ENCODE assay signal across 17 cellular contexts in genomic region chr14:85907536-85907935, GRCh38.
DNase-seq lines count a peak whose midpoint lies in the region; ATAC-seq and TF ChIP-seq lines count a peak whose summit lies in the region.
"Had no signal": no experiment of that assay in that cellular context is flagged by ENCODE, and none has a peak within 500 bp of the region (broad histone marks: within the 10 kb centered on the region; RNA-seq: fewer than 3 reads in every experiment).

No MANE protein-coding gene starts in this region.

- no peak overlapping the region for H3K27ac Mint-ChIP-seq in endodermal cell
- no peak overlapping the region for H3K27ac Mint-ChIP-seq in neural progenitor cell
- H3K27ac Mint-ChIP-seq in activated CD8-positive, alpha-beta T cell treated with anti-CD3 and anti-CD28 coated beads, Interleukin-2, amount 10 ng/mL, durations not matched to agents 7 days and 5 days, result no peak overlapping the region
- H3K27ac Mint-ChIP-seq: B cell; CD8-positive, alpha-beta T cell had no signal

- H3F3A ChIP-seq in neural progenitor cell (ENCODE audit: low read depth), result no peaks in the 10 kb centered on the region

- no peak for ATAC-seq in esophagus mucosa
- ATAC-seq in activated CD8-positive, alpha-beta T cell treated with anti-CD3 and anti-CD28 coated beads, Interleukin-2, amount 10 ng/mL, durations not matched to agents 7 days and 5 days, result no peak
- ATAC-seq: CD8-positive, alpha-beta T cell had no signal

- H3K36me3 ChIP-seq in NT2/D1 (ENCODE audit: insufficient read depth, insufficient read length, low read length) (no peaks in the 10 kb centered on the region), endodermal cell (ENCODE audit: control insufficient read depth, insufficient read depth, low read length) (no peaks in the 10 kb centered on the region), neural progenitor cell (no peaks in the 10 kb centered on the region)
- H3K36me3 ChIP-seq: BLaER1 treated with 17β-estradiol and CSF1 and Interleukin-3, amounts not matched to agents 10 nM and 100 nM had no signal

- H3K4me3 ChIP-seq in NT2/D1 (ENCODE audit: insufficient read length, low read depth) (no peak overlapping the region), endodermal cell (ENCODE audit: low read length) (no peak overlapping the region), neural progenitor cell (no peak overlapping the region)
- H3K4me3 ChIP-seq: BLaER1 treated with 17β-estradiol and CSF1 and Interleukin-3, amounts not matched to agents 10 nM and 100 nM had no signal

- intact Hi-C loops in posterior cingulate gyrus (cut with DNase I), result no loop called here

- H3K9ac ChIP-seq in NT2/D1 (ENCODE audit: insufficient read length, low read depth) (no peak overlapping the region), endodermal cell (ENCODE audit: extremely low read depth, low read length, poor library complexity, severe bottlenecking) (no peak overlapping the region), neural progenitor cell (no peak overlapping the region)
- H3K9ac ChIP-seq: BLaER1 treated with 17β-estradiol and CSF1 and Interleukin-3, amounts not matched to agents 10 nM and 100 nM had no signal

- H4K20me1 ChIP-seq in neural progenitor cell (ENCODE audit: low read depth), result no peaks in the 10 kb centered on the region
- H4K20me1 ChIP-seq: BLaER1 treated with 17β-estradiol and CSF1 and Interleukin-3, amounts not matched to agents 10 nM and 100 nM had no signal

- H3K27me3 ChIP-seq in NT2/D1 (ENCODE audit: insufficient read depth, insufficient read length) (no peaks in the 10 kb centered on the region), endodermal cell (ENCODE audit: control insufficient read depth, insufficient read depth, low read length, poor library complexity, severe bottlenecking) (no peaks in the 10 kb centered on the region), neural progenitor cell (no peaks in the 10 kb centered on the region)
- H3K27me3 ChIP-seq: BLaER1 treated with 17β-estradiol and CSF1 and Interleukin-3, amounts not matched to agents 10 nM and 100 nM had no signal

- TF ChIP-seq CTCF in endodermal cell (conservative IDR thresholded peaks at IDR 0.05), result no peak
- no peak for TF ChIP-seq CTCF in neural progenitor cell (IDR thresholded peaks at IDR 0.05)

- POLR2A ChIA-PET in activated CD8-positive, alpha-beta T cell treated with anti-CD3 and anti-CD28 coated beads, Interleukin-2, amount 10 ng/mL, durations not matched to agents 7 days and 5 days (lab: Charles Lee), result no interaction called here

- CTCF ChIA-PET in activated CD8-positive, alpha-beta T cell treated with anti-CD3 and anti-CD28 coated beads, Interleukin-2, amount 10 ng/mL, durations not matched to agents 7 days and 5 days (lab: Charles Lee), result no interaction called here

- DNase-seq in ELF-1 (ENCODE audit: low read depth, low spot score), result peak; percentile 62
- peak; percentile 27 for DNase-seq in NT2/D1 (ENCODE audit: low read depth, low spot score)
- peak; percentile 47 for DNase-seq in endodermal cell
- peak; percentile 40 for DNase-seq in neural progenitor cell (ENCODE audit: low spot score)
- no peak for DNase-seq in posterior cingulate gyrus
- no peak for DNase-seq in activated CD8-positive, alpha-beta T cell treated with anti-CD3 and anti-CD28 coated beads, Interleukin-2, amount 10 ng/mL, durations not matched to agents 7 days and 5 days
- no peak for DNase-seq in DMS79 (lab: John Stamatoyannopoulos, UW)
- DNase-seq: 8988T; Calu3; CD8-positive, alpha-beta T cell; GDM1; GOT3; HCEC 1CT had no signal

- peak overlapping the region; percentile 6 for H3K4me2 ChIP-seq in neural progenitor cell
- H3K4me2 ChIP-seq: BLaER1 treated with 17β-estradiol and CSF1 and Interleukin-3, amounts not matched to agents 10 nM and 100 nM had no signal

- H2AFZ ChIP-seq in neural progenitor cell (replicated peaks), result peak overlapping the region; percentile 79

- 66 to 82% methylated on average over 2 of the region's 2 CpGs for WGBS in endodermal cell (ENCODE audit: insufficient coverage in 1 of 2, insufficient read length in 1 of 2), 2 experiments

- H3K4me1 ChIP-seq in NT2/D1 (ENCODE audit: insufficient read depth, insufficient read length) (no peaks in the 10 kb centered on the region), endodermal cell (ENCODE audit: control insufficient read depth, insufficient read depth, low read length) (no peaks in the 10 kb centered on the region), neural progenitor cell (peaks cover 6% of the 10 kb centered on the region)

- H3K4me3 Mint-ChIP-seq in endodermal cell, result no peak overlapping the region
- H3K4me3 Mint-ChIP-seq in neural progenitor cell, result no peak overlapping the region
- H3K4me3 Mint-ChIP-seq in activated CD8-positive, alpha-beta T cell treated with anti-CD3 and anti-CD28 coated beads, Interleukin-2, amount 10 ng/mL, durations not matched to agents 7 days and 5 days, result no peak overlapping the region
- H3K4me3 Mint-ChIP-seq: B cell; CD8-positive, alpha-beta T cell had no signal

- H3K9me3 ChIP-seq in NT2/D1 (ENCODE audit: insufficient read depth, low read length) (no peaks in the 10 kb centered on the region), endodermal cell (ENCODE audit: control insufficient read depth, low read length) (no peaks in the 10 kb centered on the region), neural progenitor cell (ENCODE audit: low read depth) (no peaks in the 10 kb centered on the region)

- H3K79me2 ChIP-seq in neural progenitor cell (ENCODE audit: low read depth), result no peaks in the 10 kb centered on the region

- H3K27me3 Mint-ChIP-seq in endodermal cell (ENCODE audit: insufficient read depth) (no peaks in the 10 kb centered on the region), neural progenitor cell (ENCODE audit: insufficient read depth, low read depth) (no peaks in the 10 kb centered on the region)
- H3K27me3 Mint-ChIP-seq in activated CD8-positive, alpha-beta T cell treated with anti-CD3 and anti-CD28 coated beads, Interleukin-2, amount 10 ng/mL, durations not matched to agents 7 days and 5 days (ENCODE audit: low read depth), result peaks cover 2% of the 10 kb centered on the region
- H3K27me3 Mint-ChIP-seq: B cell had no signal

- H3K36me3 Mint-ChIP-seq in endodermal cell (ENCODE audit: low read depth) (no peaks in the 10 kb centered on the region), neural progenitor cell (no peaks in the 10 kb centered on the region)
- H3K36me3 Mint-ChIP-seq in activated CD8-positive, alpha-beta T cell treated with anti-CD3 and anti-CD28 coated beads, Interleukin-2, amount 10 ng/mL, durations not matched to agents 7 days and 5 days (ENCODE audit: low read depth), result no peaks in the 10 kb centered on the region
- H3K36me3 Mint-ChIP-seq: CD8-positive, alpha-beta T cell had no signal

- H3K9me3 Mint-ChIP-seq in endodermal cell (peaks cover 5% of the 10 kb centered on the region), neural progenitor cell (peaks cover 7% of the 10 kb centered on the region)
- H3K9me3 Mint-ChIP-seq in activated CD8-positive, alpha-beta T cell treated with anti-CD3 and anti-CD28 coated beads, Interleukin-2, amount 10 ng/mL, durations not matched to agents 7 days and 5 days (ENCODE audit: insufficient read depth), result peaks cover 7% of the 10 kb centered on the region

- H3K4me1 Mint-ChIP-seq in endodermal cell, result peaks cover 11% of the 10 kb centered on the region
- H3K4me1 Mint-ChIP-seq in neural progenitor cell, result no peaks in the 10 kb centered on the region
- H3K4me1 Mint-ChIP-seq in activated CD8-positive, alpha-beta T cell treated with anti-CD3 and anti-CD28 coated beads, Interleukin-2, amount 10 ng/mL, durations not matched to agents 7 days and 5 days (ENCODE audit: low read depth), result no peaks in the 10 kb centered on the region
- H3K4me1 Mint-ChIP-seq: B cell had no signal

- H3K27ac ChIP-seq in endodermal cell (ENCODE audit: low read depth, low read length), result no peak overlapping the region
- no peak overlapping the region for H3K27ac ChIP-seq in neural progenitor cell
- H3K27ac ChIP-seq: BLaER1 treated with 17β-estradiol and CSF1 and Interleukin-3, amounts not matched to agents 10 nM and 100 nM; HL-60 had no signal

Comparison
In these comparisons a context has a peak if more than half of its experiments do, and no peak if none do; other contexts are left out.
1. DNase-seq: peak in ELF-1 (single experiment), NT2/D1 (single experiment), endodermal cell (single experiment) and neural progenitor cell (single experiment); none in posterior cingulate gyrus (0 of 10), activated CD8-positive, alpha-beta T cell treated with anti-CD3 and anti-CD28 coated beads, Interleukin-2, amount 10 ng/mL, durations not matched to agents 7 days and 5 days (single experiment) and DMS79 (single experiment).